Comparison of ENCODE assay signal across 22 cellular contexts in the genomic region with DNA sequence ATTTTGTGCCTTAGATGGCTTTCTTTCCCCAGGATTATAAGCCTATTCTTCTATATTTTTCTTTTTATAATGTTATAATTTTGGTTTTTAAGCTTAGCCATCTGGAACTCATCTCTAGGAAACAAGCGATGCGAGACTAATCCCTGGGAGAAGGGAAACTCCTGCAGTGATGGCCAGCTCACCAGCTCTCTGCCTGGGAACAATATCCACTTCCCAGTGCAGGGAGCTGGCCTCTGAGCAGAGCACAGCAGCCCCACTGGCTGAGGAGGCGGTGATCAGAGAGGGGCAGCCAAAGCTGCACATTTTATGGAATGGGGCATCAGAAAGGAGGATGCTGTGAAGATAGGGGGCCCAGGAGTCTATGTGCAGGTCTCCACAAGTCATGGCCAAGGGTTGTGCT.
DNase-seq lines count a peak whose midpoint lies in the region; TF ChIP-seq lines count a peak whose summit lies in the region.
"Had no signal": no experiment of that assay in that cellular context is flagged by ENCODE, and none has a peak within 500 bp of the region (broad histone marks: within the 10 kb centered on the region; RNA-seq: fewer than 3 reads in every experiment).

No MANE protein-coding gene starts in this region.

- in situ Hi-C loops in astrocyte of the spinal cord (cut with HindIII; ENCODE audit: low sequenced_read_pairs), result no loop called here

- H3K36me3 ChIP-seq in smooth muscle cell (ENCODE audit: low read depth), result peaks cover 5% of the 10 kb centered on the region
- H3K36me3 ChIP-seq: ovary, right lobe of liver had no signal

- H3K4me3 Mint-ChIP-seq in glutamatergic neuron (ENCODE audit: unreplicated experiment), result no peak overlapping the region
- H3K4me3 Mint-ChIP-seq: activated naive CD8-positive, alpha-beta T cell treated with anti-CD3 and anti-CD28 coated beads, Interleukin-2, amount 50 U/mL, for 24 hours; immature natural killer cell; stimulated activated effector memory CD8-positive, alpha-beta T cell treated with anti-CD3 and anti-CD28 coated beads, Interleukin-12 subunit alpha, Interleukin-12 subunit beta, amount 100 ng/mL, for 72 hours; T-helper 17 cell had no signal

- H3K27me3 ChIP-seq in smooth muscle cell (ENCODE audit: low read depth), result no peaks in the 10 kb centered on the region
- H3K27me3 ChIP-seq: heart left ventricle, ovary, right lobe of liver had no signal

- no peaks in the 10 kb centered on the region for H3K79me2 ChIP-seq in smooth muscle cell (ENCODE audit: low read depth)

- peak overlapping the region; percentile 46 for H3K27ac Mint-ChIP-seq in glutamatergic neuron (ENCODE audit: unreplicated experiment)
- H3K27ac Mint-ChIP-seq: activated naive CD8-positive, alpha-beta T cell treated with anti-CD3 and anti-CD28 coated beads, Interleukin-2, amount 50 U/mL, for 24 hours; immature natural killer cell; stimulated activated effector memory CD8-positive, alpha-beta T cell treated with anti-CD3 and anti-CD28 coated beads, Interleukin-12 subunit alpha, Interleukin-12 subunit beta, amount 100 ng/mL, for 72 hours; T-helper 17 cell had no signal

- peaks cover 31% of the 10 kb centered on the region for H3K4me1 Mint-ChIP-seq in glutamatergic neuron (ENCODE audit: low read depth, unreplicated experiment)
- H3K4me1 Mint-ChIP-seq: stimulated activated effector memory CD8-positive, alpha-beta T cell treated with anti-CD3 and anti-CD28 coated beads, Interleukin-12 subunit alpha, Interleukin-12 subunit beta, amount 100 ng/mL, for 72 hours; T-helper 17 cell had no signal

- no peaks in the 10 kb centered on the region for H4K20me1 ChIP-seq in smooth muscle cell (ENCODE audit: low read depth)

- H3K27ac ChIP-seq in smooth muscle cell (ENCODE audit: low read depth), result peak overlapping the region; percentile 88
- H3K27ac ChIP-seq: heart left ventricle, ovary, right lobe of liver, VCaP had no signal

- peaks cover 11% of the 10 kb centered on the region for H3F3A ChIP-seq in smooth muscle cell (ENCODE audit: low read depth)

- peak overlapping the region; percentile 60 for H3K4me2 ChIP-seq in smooth muscle cell

- TF ChIP-seq CTCF in astrocyte of the spinal cord (IDR thresholded peaks at IDR 0.05; ENCODE audit: low read depth, low read length), result no peak
- no peak for TF ChIP-seq CTCF in glutamatergic neuron (IDR thresholded peaks at IDR 0.05; ENCODE audit: partially characterized antibody, unreplicated experiment)
- no peak for TF ChIP-seq CTCF in smooth muscle cell (IDR thresholded peaks at IDR 0.05; ENCODE audit: borderline replicate concordance, insufficient read depth, poor library complexity, severe bottlenecking)
- no peak for TF ChIP-seq CTCF in GM10248 (IDR thresholded peaks at IDR 0.05; ENCODE audit: control extremely low read depth, extremely low read depth, low read depth, missing control alignments)

- H3K27me3 Mint-ChIP-seq in glutamatergic neuron (ENCODE audit: unreplicated experiment), result peaks cover 5% of the 10 kb centered on the region
- H3K27me3 Mint-ChIP-seq: activated naive CD8-positive, alpha-beta T cell treated with anti-CD3 and anti-CD28 coated beads, Interleukin-2, amount 50 U/mL, for 24 hours had no signal

- no peak overlapping the region for H2AFZ ChIP-seq in smooth muscle cell (ENCODE audit: low read depth)

- 26% methylated on average over 3 of the region's 3 CpGs for WGBS in smooth muscle cell (ENCODE audit: low lambda C conversion rate)

- H3K4me1 ChIP-seq in smooth muscle cell (ENCODE audit: low read depth), result peaks cover 19% of the 10 kb centered on the region
- H3K4me1 ChIP-seq: right lobe of liver had no signal

- H3K9me3 Mint-ChIP-seq in glutamatergic neuron (ENCODE audit: unreplicated experiment), result peaks cover 7% of the 10 kb centered on the region
- H3K9me3 Mint-ChIP-seq: activated naive CD8-positive, alpha-beta T cell treated with anti-CD3 and anti-CD28 coated beads, Interleukin-2, amount 50 U/mL, for 24 hours; immature natural killer cell; stimulated activated effector memory CD8-positive, alpha-beta T cell treated with anti-CD3 and anti-CD28 coated beads, Interleukin-12 subunit alpha, Interleukin-12 subunit beta, amount 100 ng/mL, for 72 hours had no signal

- no peaks in the 10 kb centered on the region for H3K9me3 ChIP-seq in smooth muscle cell (replicated peaks; ENCODE audit: low read depth)
- H3K9me3 ChIP-seq: ovary, right lobe of liver had no signal

- peak; percentile 73 to 89 for DNase-seq in NCI-H524 (lab: John Stamatoyannopoulos, UW)
- peak; percentile 51 for DNase-seq in astrocyte of the spinal cord (ENCODE audit: low read depth, low spot score)
- DNase-seq in glutamatergic neuron, result peak; percentile 34
- no peak for DNase-seq in smooth muscle cell (lab: John Stamatoyannopoulos, UW; ENCODE audit: unreplicated experiment)
- DNase-seq in HEK293T (ENCODE audit: extremely low spot score), result no peak
- DNase-seq in SK-N-DZ (ENCODE audit: low spot score), result no peak
- no peak for DNase-seq in GM10248 (ENCODE audit: extremely low spot score)
- DNase-seq: activated effector memory CD4-positive, alpha-beta T cell treated with Interleukin-2 at 50 U/mL for 16 hours; activated naive CD8-positive, alpha-beta T cell treated with anti-CD3 and anti-CD28 coated beads, Interleukin-2, amount 50 U/mL, for 24 hours; AML-193; central memory CD4-positive, alpha-beta T cell; DMS79 treated with DMSO at 0.1 percent for 48 hours; heart left ventricle; immature natural killer cell; ovary; PC-3; right lobe of liver; SHP77 treated with DMSO at 0.1 percent for 48 hours; T-helper 17 cell had no signal

- CTCF ChIA-PET in HEK293T (lab: Yijun Ruan, JAX) (no interaction called here), GM10248 (lab: Yijun Ruan, JAX) (interaction anchor here (0.8 to 1.3 kb wide), 4 partner anchors 9 to 79 kb away, joined by 3 to 4 read pairs (median 4); no protein-coding TSS in a partner anchor)

- peaks cover 6% of the 10 kb centered on the region for H3K36me3 Mint-ChIP-seq in glutamatergic neuron (ENCODE audit: unreplicated experiment)
- H3K36me3 Mint-ChIP-seq: stimulated activated effector memory CD8-positive, alpha-beta T cell treated with anti-CD3 and anti-CD28 coated beads, Interleukin-12 subunit alpha, Interleukin-12 subunit beta, amount 100 ng/mL, for 72 hours had no signal

- POLR2A ChIA-PET in HEK293T (lab: Yijun Ruan, JAX), result no interaction called here
- POLR2A ChIA-PET in GM10248 (lab: Yijun Ruan, JAX), result no interaction called here

- H3K4me3 ChIP-seq in astrocyte of the spinal cord (ENCODE audit: low read depth, low read length), result no peak overlapping the region
- no peak overlapping the region for H3K4me3 ChIP-seq in smooth muscle cell
- H3K4me3 ChIP-seq: heart left ventricle, K562, ovary, right lobe of liver had no signal

- peak overlapping the region; percentile 41 for H3K9ac ChIP-seq in smooth muscle cell (ENCODE audit: low read depth)

TF ChIP-seq in HEK293T, 16 proteins besides CTCF, POLR2A, EP300 and RAD21:
- no peak for TF ChIP-seq ARNT (IDR thresholded peaks at IDR 0.05)

Comparison
In these comparisons a context has a peak if more than half of its experiments do, and no peak if none do; other contexts are left out.
1. DNase-seq: peak in NCI-H524 (2 of 2), astrocyte of the spinal cord (single experiment) and glutamatergic neuron (single experiment); none in smooth muscle cell (single experiment), HEK293T (single experiment), SK-N-DZ (single experiment) and GM10248 (single experiment).